ENCODE assay signal across 8 cellular contexts in the genomic region with DNA sequence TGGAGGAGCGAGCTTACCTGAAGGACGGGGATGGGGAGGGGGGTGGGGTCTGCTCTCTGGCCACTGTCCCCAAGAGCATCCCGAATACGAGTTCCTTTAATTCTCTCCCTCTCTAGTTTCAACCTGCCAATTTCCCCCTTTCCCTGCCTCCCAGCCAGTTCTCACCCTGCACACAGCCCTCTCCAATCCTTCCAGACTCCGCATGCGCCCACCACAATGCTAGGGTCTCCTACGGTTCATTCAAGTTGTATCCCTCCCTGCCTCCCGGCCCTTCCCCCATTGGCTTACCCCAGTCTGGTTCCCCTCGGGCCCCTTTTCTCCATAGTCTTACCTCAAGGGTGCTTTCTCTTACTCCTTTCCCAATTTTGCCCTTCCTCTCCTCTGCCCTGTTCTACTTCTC. TPM values are rescaled to one million over a fixed set of nuclear protein-coding genes. Genes with fewer than 3 reads are reported as not detected.
A peak's percentile ranks its signal among the peaks of the same experiment; 100 is the strongest.
DNase-seq lines count a peak whose midpoint lies in the region; ATAC-seq lines count a peak whose summit lies in the region.

No MANE protein-coding gene starts in this region.

- no peaks in the 10 kb centered on the region for H3K36me3 ChIP-seq in mucosa of rectum (ENCODE audit: control insufficient read depth in 2 of 2, insufficient read depth in 2 of 2, low read length in 2 of 2)
- H3K36me3 ChIP-seq in urinary bladder (ENCODE audit: insufficient read depth): no peaks in the 10 kb centered on the region

- no peak for ATAC-seq in left cardiac atrium

- H3K4me1 ChIP-seq in mucosa of rectum (ENCODE audit: control insufficient read depth in 2 of 2, insufficient read depth in 2 of 2, low read length in 2 of 2) (peaks cover 17 to 25% of the 10 kb centered on the region in 2 donors), urinary bladder (ENCODE audit: insufficient read depth) (no peaks in the 10 kb centered on the region)

- peak overlapping the region; percentile 67 to 74 for H3K4me3 ChIP-seq in mucosa of rectum (ENCODE audit: low read length in 2 of 2)
- peak overlapping the region; percentile 55 for H3K4me3 ChIP-seq in urinary bladder (ENCODE audit: low read depth, low read length)

- peak overlapping the region in 1 of 2 donors; percentile 70 for H3K9ac ChIP-seq in mucosa of rectum (ENCODE audit: low read depth in 1 of 2, low read length in 2 of 2)

- H3K27ac ChIP-seq in cingulate gyrus (ENCODE audit: low read depth, low read length) (peak overlapping the region; percentile 15), mucosa of rectum (ENCODE audit: low read depth in 2 of 2, low read length in 2 of 2) (peak overlapping the region; percentile 77 to 86), urinary bladder (ENCODE audit: low read depth) (peak overlapping the region; percentile 84)

- 36% methylated on average over 9 of the region's 9 CpGs for WGBS in urinary bladder

- intact Hi-C loops in cardiac septum (cut with DNase I) (loop anchor here (2.0 kb wide), 1 partner anchor 18 kb away; the partner anchor contains the start of gene SPRYD3), left cardiac atrium (cut with DNase I) (no loop called here)

- peaks cover 7 to 9% of the 10 kb centered on the region in 2 donors for H3K27me3 ChIP-seq in mucosa of rectum (ENCODE audit: control insufficient read depth in 2 of 2, insufficient read depth in 2 of 2, low read length in 2 of 2)

- no peaks in the 10 kb centered on the region for H3K9me3 ChIP-seq in mucosa of rectum (ENCODE audit: control insufficient read depth in 2 of 2, low read length in 2 of 2)

- peak; percentile 58 for DNase-seq in cardiac septum (ENCODE audit: low spot score)
- DNase-seq in left cardiac atrium: no peak
- DNase-seq in NCI-H510A (lab: John Stamatoyannopoulos, UW): no peak
- DNase-seq in NCI-H2081 treated with DMSO at 0.1 percent for 48 hours (lab: John Stamatoyannopoulos, UW): no peak
- no peak for DNase-seq in SKM-1 treated with dmso at 0.1 percent for 144 hours (lab: John Stamatoyannopoulos, UW; ENCODE audit: unreplicated experiment)

RNA-seq across cellular contexts. Expression of gene IGFBP6, which starts 0.7 kb away (rescaled TPM):
- total RNA-seq in cardiac septum (42.3 TPM), left cardiac atrium (100 to 1,000 TPM; 134 to 139 TPM), urinary bladder (39.8 TPM)
- polyA plus RNA-seq in urinary bladder: 461 TPM

RNA-seq across cellular contexts. Expression of gene SOAT2, which starts 6.5 kb away (rescaled TPM):
- total RNA-seq in cardiac septum (not detected), left cardiac atrium (not detected), urinary bladder (not detected)
- 0.30 TPM for polyA plus RNA-seq in urinary bladder

RNA-seq across cellular contexts. Expression of gene SPRYD3, which starts 17.6 kb away (rescaled TPM):
- total RNA-seq in cardiac septum: 63.5 TPM
- 10 to 100 TPM; 34.3 to 51.3 TPM for total RNA-seq in left cardiac atrium
- 9.0 TPM for total RNA-seq in urinary bladder
- 66.3 TPM for polyA plus RNA-seq in urinary bladder

RNA-seq across cellular contexts. Expression of gene TNS2, which starts 46.9 kb away (rescaled TPM):
- total RNA-seq in cardiac septum: 99.3 TPM
- total RNA-seq in left cardiac atrium: 100 to 1,000 TPM; 108 to 122 TPM
- total RNA-seq in urinary bladder: 57.9 TPM
- polyA plus RNA-seq in urinary bladder: 178 TPM

Comparison
In these comparisons a context has a peak if more than half of its experiments do, and no peak if none do; other contexts are left out.
1. H3K27ac ChIP-seq: peak in every context shown above with its lines; median percentile 84 in urinary bladder; 82 in mucosa of rectum; 15 in cingulate gyrus.